In genomic region chr9:37486616-37487544, GRCh38 we compare ENCODE assay signal across 8 cellular contexts. TPM values are rescaled to one million over a fixed set of nuclear protein-coding genes. Genes with fewer than 3 reads are reported as not detected.
DNase-seq lines count a peak whose midpoint lies in the region; ATAC-seq and TF ChIP-seq lines count a peak whose summit lies in the region.

No MANE protein-coding gene starts in this region.

- POLR2A ChIA-PET in T-cell (lab: Charles Lee), result interaction anchor here in 1 of 2 donors (0.6 to 2.0 kb wide), 7 partner anchors 9 to 43 kb away, joined by 3 to 10 read pairs (median 3); partner anchors contain the start of gene ZBTB5

- H3K36me3 Mint-ChIP-seq in activated CD8-positive, alpha-beta memory T cell treated with anti-CD3 and anti-CD28 coated beads, Interleukin-2, amount 10 ng/mL, durations not matched to agents 7 days and 5 days, result peaks cover 25% of the 10 kb centered on the region
- peaks cover 22% of the 10 kb centered on the region for H3K36me3 Mint-ChIP-seq in T-cell
- H3K36me3 Mint-ChIP-seq in naive B cell, result peaks cover 8% of the 10 kb centered on the region in 2 donors

- peak overlapping the region; percentile 95 for H3K27ac Mint-ChIP-seq in activated CD8-positive, alpha-beta memory T cell treated with anti-CD3 and anti-CD28 coated beads, Interleukin-2, amount 10 ng/mL, durations not matched to agents 7 days and 5 days
- H3K27ac Mint-ChIP-seq in T-cell (peak overlapping the region; percentile 84 to 97), naive B cell (peak overlapping the region in 5 of 6 donors; percentile 92 to 94 (median 93))

- no peaks in the 10 kb centered on the region for H3K9me3 Mint-ChIP-seq in activated CD8-positive, alpha-beta memory T cell treated with anti-CD3 and anti-CD28 coated beads, Interleukin-2, amount 10 ng/mL, durations not matched to agents 7 days and 5 days (ENCODE audit: low read depth)
- no peaks in the 10 kb centered on the region for H3K9me3 Mint-ChIP-seq in T-cell
- H3K9me3 Mint-ChIP-seq in naive B cell, result no peaks in the 10 kb centered on the region

- DNase-seq in activated CD8-positive, alpha-beta memory T cell treated with anti-CD3 and anti-CD28 coated beads, Interleukin-2, amount 10 ng/mL, durations not matched to agents 7 days and 5 days, result peak; percentile 38
- no peak for DNase-seq in activated CD8-positive, alpha-beta memory T cell treated with anti-CD3 and anti-CD28 coated beads, Interleukin-2, amount 50 U/mL, for 48 hours
- DNase-seq in T-cell (no peak), erythroblast (lab: John Stamatoyannopoulos, UW) (peak; percentile 30 to 42), naive B cell (no peak), NCI-H2196 (lab: John Stamatoyannopoulos, UW; ENCODE audit: unreplicated experiment) (no peak)

- ATAC-seq in activated CD8-positive, alpha-beta memory T cell treated with anti-CD3 and anti-CD28 coated beads, Interleukin-2, amount 10 ng/mL, durations not matched to agents 7 days and 5 days, result no peak
- no peak for ATAC-seq in T-cell (replicated peaks in 1 of 4)
- ATAC-seq in naive B cell (ENCODE audit: low read depth in 2 of 2), result no peak
- no peak for ATAC-seq in GM21723 (IDR thresholded peaks at IDR 0.05; ENCODE audit: unreplicated experiment)
- no peak for ATAC-seq in HG02759 (IDR thresholded peaks at IDR 0.05; ENCODE audit: unreplicated experiment)

- peaks cover under 1% of the 10 kb centered on the region for H3K27me3 Mint-ChIP-seq in activated CD8-positive, alpha-beta memory T cell treated with anti-CD3 and anti-CD28 coated beads, Interleukin-2, amount 10 ng/mL, durations not matched to agents 7 days and 5 days
- H3K27me3 Mint-ChIP-seq in T-cell (peaks cover under 1% of the 10 kb centered on the region in 2 donors), naive B cell (peaks cover 0 to 4% (median 2%) of the 10 kb centered on the region in 3 donors)

- TF ChIP-seq POLR2A in erythroblast (IDR thresholded peaks at IDR 0.05; ENCODE audit: low read length), result no peak

- CTCF ChIA-PET in activated CD8-positive, alpha-beta memory T cell treated with anti-CD3 and anti-CD28 coated beads, Interleukin-2, amount 10 ng/mL, durations not matched to agents 7 days and 5 days (lab: Charles Lee), result interaction anchor here (0.5 to 1.7 kb wide), 4 partner anchors 24 to 262 kb away, joined by 3 to 4 read pairs (median 4); no protein-coding TSS in a partner anchor
- CTCF ChIA-PET in T-cell (lab: Charles Lee), result interaction anchor here (0.6 to 1.6 kb wide), 3 partner anchors 22 to 92 kb away, joined by 3 to 8 read pairs (median 4); partner anchors contain the start of gene ZBTB5 (in 1 of the 2)

- peak overlapping the region; percentile 95 for H3K4me3 Mint-ChIP-seq in activated CD8-positive, alpha-beta memory T cell treated with anti-CD3 and anti-CD28 coated beads, Interleukin-2, amount 10 ng/mL, durations not matched to agents 7 days and 5 days
- peak overlapping the region; percentile 89 to 97 (median 95) for H3K4me3 Mint-ChIP-seq in T-cell
- H3K4me3 Mint-ChIP-seq in naive B cell, result peak overlapping the region; percentile 92 to 99 (median 95)

- H3K4me1 Mint-ChIP-seq in activated CD8-positive, alpha-beta memory T cell treated with anti-CD3 and anti-CD28 coated beads, Interleukin-2, amount 10 ng/mL, durations not matched to agents 7 days and 5 days, result peaks cover 38% of the 10 kb centered on the region
- H3K4me1 Mint-ChIP-seq in T-cell (peaks cover 41 to 50% (median 41%) of the 10 kb centered on the region in 3 donors), naive B cell (peaks cover 18 to 45% (median 41%) of the 10 kb centered on the region in 3 donors)

RNA-seq across cellular contexts. Expression of gene POLR1E, which starts 1.1 kb away (rescaled TPM):
- total RNA-seq in activated CD8-positive, alpha-beta memory T cell treated with anti-CD3 and anti-CD28 coated beads, Interleukin-2, amount 10 ng/mL, durations not matched to agents 7 days and 5 days, result 10 to 100 TPM; 35.5 to 43.0 TPM
- 10 to 100 TPM; 31.5 to 37.4 (median 35.0) TPM for total RNA-seq in T-cell
- polyA plus RNA-seq in naive B cell (ENCODE audit: low read depth in 6 of 6), result 10 to 100 TPM in 3 of 6 donors, 1 to 10 TPM in 3; 5.5 to 15.8 (median 10.4) TPM

RNA-seq across cellular contexts. Expression of gene ZBTB5, which starts 21.6 kb away (rescaled TPM):
- total RNA-seq in activated CD8-positive, alpha-beta memory T cell treated with anti-CD3 and anti-CD28 coated beads, Interleukin-2, amount 10 ng/mL, durations not matched to agents 7 days and 5 days, result 1 to 10 TPM; 9.7 TPM
- total RNA-seq in T-cell, result 10 to 100 TPM; 12.5 to 14.3 (median 13.3) TPM
- polyA plus RNA-seq in naive B cell (ENCODE audit: low read depth in 6 of 6), result 1 to 10 TPM; 1.1 to 2.8 (median 1.8) TPM

Comparison
In these comparisons a context has a peak if more than half of its experiments do, and no peak if none do; other contexts are left out.
1. DNase-seq: peak in activated CD8-positive, alpha-beta memory T cell treated with anti-CD3 and anti-CD28 coated beads, Interleukin-2, amount 10 ng/mL, durations not matched to agents 7 days and 5 days (single experiment) and erythroblast (2 of 2); none in activated CD8-positive, alpha-beta memory T cell treated with anti-CD3 and anti-CD28 coated beads, Interleukin-2, amount 50 U/mL, for 48 hours (single experiment), T-cell (0 of 34), naive B cell (single experiment) and NCI-H2196 (single experiment).
2. Peak in every context shown above with its lines, with median percentiles within 50 percentile points of each other: H3K27ac Mint-ChIP-seq and H3K4me3 Mint-ChIP-seq.